In the genomic region with DNA sequence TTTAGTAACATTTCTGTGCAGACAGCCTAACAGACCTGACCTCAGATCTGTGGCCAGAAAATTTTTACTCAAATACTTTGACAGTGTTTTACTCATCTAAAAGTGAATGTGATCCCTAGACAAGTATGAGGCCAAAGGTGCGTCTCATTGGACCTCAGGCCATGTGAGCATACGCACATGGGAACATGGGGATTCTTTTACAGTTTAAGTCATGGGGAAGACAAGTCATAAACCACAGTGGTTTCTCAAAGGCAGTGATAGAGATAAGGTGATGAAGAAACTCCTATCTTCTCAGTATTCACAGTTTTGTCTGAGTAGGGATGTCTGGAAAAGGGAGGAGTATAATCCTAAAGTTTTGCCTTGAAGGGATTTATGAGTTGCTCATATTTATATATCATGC, we compare ENCODE assay signal across 11 cellular contexts.
A peak's percentile ranks its signal among the peaks of the same experiment; 100 is the strongest.
DNase-seq lines count a peak whose midpoint lies in the region; ATAC-seq and TF ChIP-seq lines count a peak whose summit lies in the region.
"Had no signal": no experiment of that assay in that cellular context is flagged by ENCODE, and none has a peak within 500 bp of the region (broad histone marks: within the 10 kb centered on the region; RNA-seq: fewer than 3 reads in every experiment).

No MANE protein-coding gene starts in this region.

- no peak overlapping the region for H2BK15ac ChIP-seq in IMR-90 (ENCODE audit: low read depth, low read length)

- TF ChIP-seq POLR2A in breast epithelium (IDR thresholded peaks at IDR 0.05) (no peak), IMR-90 (IDR thresholded peaks at IDR 0.05; ENCODE audit: low read depth, low read length) (no peak), esophagus squamous epithelium (IDR thresholded peaks at IDR 0.05) (no peak)

- 70% methylated on average over 2 of the region's 2 CpGs; no CpG with 5 or more reads in 1 of the 2 experiments for WGBS in IMR-90 (ENCODE audit: extremely low coverage in 2 of 2, insufficient read length in 1 of 2), 2 experiments
- 85 to 92% methylated on average over 2 of the region's 2 CpGs for WGBS in esophagus squamous epithelium, 2 donors

- H3K9me3 Mint-ChIP-seq in MCF 10A (ENCODE audit: unreplicated experiment), result no peaks in the 10 kb centered on the region
- no peaks in the 10 kb centered on the region for H3K9me3 Mint-ChIP-seq in stimulated activated effector memory CD8-positive, alpha-beta T cell treated with anti-CD3 and anti-CD28 coated beads, Interleukin-12 subunit alpha, Interleukin-12 subunit beta, amount 100 ng/mL, for 72 hours

- peak overlapping the region; percentile 24; the same call in 1 of the 2 replicates for H3K18ac ChIP-seq in IMR-90 (ENCODE audit: low read depth, low read length)

- no peaks in the 10 kb centered on the region for H3K36me3 ChIP-seq in breast epithelium
- H3K36me3 ChIP-seq in IMR-90 (ENCODE audit: control insufficient read depth, insufficient read depth, low read length), result peaks cover 9% of the 10 kb centered on the region
- no peaks in the 10 kb centered on the region for H3K36me3 ChIP-seq in esophagus squamous epithelium
- H3K36me3 ChIP-seq: BE2C had no signal

- H2BK5ac ChIP-seq in IMR-90 (ENCODE audit: low read depth, low read length, poor library complexity, severe bottlenecking), result no peak overlapping the region

- no peak overlapping the region for H3K4me3 Mint-ChIP-seq in MCF 10A (ENCODE audit: unreplicated experiment)
- H3K4me3 Mint-ChIP-seq in stimulated activated effector memory CD8-positive, alpha-beta T cell treated with anti-CD3 and anti-CD28 coated beads, Interleukin-12 subunit alpha, Interleukin-12 subunit beta, amount 100 ng/mL, for 72 hours, result no peak overlapping the region

- intact Hi-C loops in MCF 10A (cut with micrococcal nuclease) (no loop called here), breast epithelium (cut with DNase I; ENCODE audit: low total_unique reads) (no loop called here), IMR-90 (cut with micrococcal nuclease) (no loop called here), posterior vena cava (cut with DNase I) (no loop called here), esophagus squamous epithelium (cut with DNase I) (no loop called here)

- no peak overlapping the region for H3K9ac ChIP-seq in IMR-90 (ENCODE audit: low read depth, low read length)

- H3K4me2 ChIP-seq in IMR-90 (ENCODE audit: low read depth, low read length), result no peak overlapping the region

- no peak overlapping the region for H3K4ac ChIP-seq in IMR-90 (ENCODE audit: low read depth, low read length)

- H3K4me3 ChIP-seq in breast epithelium, result no peak overlapping the region
- H3K4me3 ChIP-seq in IMR-90 (ENCODE audit: insufficient read depth, low read depth, low read length), result no peak overlapping the region
- no peak overlapping the region for H3K4me3 ChIP-seq in esophagus squamous epithelium

- no peaks in the 10 kb centered on the region for H3K9me3 ChIP-seq in breast epithelium
- H3K9me3 ChIP-seq in IMR-90 (ENCODE audit: control insufficient read depth, insufficient read depth, low read length), result no peaks in the 10 kb centered on the region
- H3K9me3 ChIP-seq in esophagus squamous epithelium, result no peaks in the 10 kb centered on the region
- H3K9me3 ChIP-seq: BE2C had no signal

- H3K56ac ChIP-seq in IMR-90 (ENCODE audit: extremely low read depth, insufficient read depth, low read length), result no peak overlapping the region

- peaks cover 85% of the 10 kb centered on the region for H4K20me1 ChIP-seq in IMR-90 (ENCODE audit: insufficient read depth, low read length)

- H3K23ac ChIP-seq in IMR-90 (ENCODE audit: low read depth, low read length), result no peak overlapping the region

- H3K36me3 Mint-ChIP-seq in MCF 10A (ENCODE audit: insufficient read depth, unreplicated experiment), result peaks cover 8% of the 10 kb centered on the region
- H3K36me3 Mint-ChIP-seq in stimulated activated effector memory CD8-positive, alpha-beta T cell treated with anti-CD3 and anti-CD28 coated beads, Interleukin-12 subunit alpha, Interleukin-12 subunit beta, amount 100 ng/mL, for 72 hours, result no peaks in the 10 kb centered on the region

- H2BK120ac ChIP-seq in IMR-90 (ENCODE audit: low read depth, low read length), result no peak overlapping the region

- H2BK20ac ChIP-seq in IMR-90 (ENCODE audit: low read depth, low read length), result no peak overlapping the region

- H4K91ac ChIP-seq in IMR-90 (ENCODE audit: insufficient read depth, low read depth, low read length), result no peak overlapping the region

- no peaks in the 10 kb centered on the region for H3K27me3 ChIP-seq in breast epithelium
- no peaks in the 10 kb centered on the region for H3K27me3 ChIP-seq in IMR-90 (ENCODE audit: control insufficient read depth, insufficient read depth, low read length)
- H3K27me3 ChIP-seq in esophagus squamous epithelium, result no peaks in the 10 kb centered on the region
- H3K27me3 ChIP-seq: BE2C had no signal

- H3K14ac ChIP-seq in IMR-90 (replicated peaks; ENCODE audit: low read depth, low read length), result peak overlapping the region; percentile 23; the same call in 1 of the 2 replicates

- H3K4me1 Mint-ChIP-seq in MCF 10A (ENCODE audit: insufficient read depth, unreplicated experiment), result peaks cover 36% of the 10 kb centered on the region
- H3K4me1 Mint-ChIP-seq in stimulated activated effector memory CD8-positive, alpha-beta T cell treated with anti-CD3 and anti-CD28 coated beads, Interleukin-12 subunit alpha, Interleukin-12 subunit beta, amount 100 ng/mL, for 72 hours, result peaks cover 21% of the 10 kb centered on the region

- no peak overlapping the region for H2AFZ ChIP-seq in IMR-90 (replicated peaks; ENCODE audit: low read length, poor library complexity)

- no peaks in the 10 kb centered on the region for H3K27me3 Mint-ChIP-seq in MCF 10A (ENCODE audit: insufficient read depth, unreplicated experiment)

- peaks cover 0 to 18% of the 10 kb centered on the region in 2 donors for H3K4me1 ChIP-seq in breast epithelium
- peaks cover 19% of the 10 kb centered on the region for H3K4me1 ChIP-seq in IMR-90 (ENCODE audit: control insufficient read depth, insufficient read depth, low read length)
- H3K4me1 ChIP-seq in esophagus squamous epithelium, result peaks cover 6 to 27% (median 9%) of the 10 kb centered on the region in 3 donors
- H3K4me1 ChIP-seq: BE2C had no signal

- dilution Hi-C loops in IMR-90 (cut with HindIII; ENCODE audit: low sequenced_read_pairs, unreplicated experiment), result no loop called here

- CTCF ChIA-PET in MCF 10A (lab: Yijun Ruan, JAX), result no interaction called here
- CTCF ChIA-PET in IMR-90 (lab: Yijun Ruan, JAX), result no interaction called here
- CTCF ChIA-PET in GM10248 (lab: Yijun Ruan, JAX), result interaction anchor here (0.9 to 1.6 kb wide), 5 partner anchors 12 to 73 kb away, joined by 3 to 5 read pairs (median 4); no protein-coding TSS in a partner anchor

- H4K5ac ChIP-seq in IMR-90 (ENCODE audit: low read depth, low read length), result no peak overlapping the region

- no peak overlapping the region for H2AK5ac ChIP-seq in IMR-90 (ENCODE audit: low read depth, low read length)

- no peak; the same call in 1 of the 2 replicates for TF ChIP-seq RAD21 in IMR-90 (IDR thresholded peaks at IDR 0.05; ENCODE audit: low read length)

- no TSS peak for BruUV-seq in MCF 10A (replicated peaks; lab: Mats Ljungman, UMichigan)
- BruUV-seq in IMR-90 (replicated peaks; lab: Mats Ljungman, UMichigan), result no TSS peak

- ATAC-seq in IMR-90 (ENCODE audit: low read depth), result peak; percentile 15; the same call in 1 of the 2 replicates
- ATAC-seq in stimulated activated effector memory CD8-positive, alpha-beta T cell treated with anti-CD3 and anti-CD28 coated beads, Interleukin-12 subunit alpha, Interleukin-12 subunit beta, amount 100 ng/mL, for 72 hours, result peak; percentile 97

- no peak for TF ChIP-seq CTCF in MCF 10A (IDR thresholded peaks at IDR 0.05; ENCODE audit: unreplicated experiment)
- no peak for TF ChIP-seq CTCF in breast epithelium (IDR thresholded peaks at IDR 0.05)
- no peak for TF ChIP-seq CTCF in IMR-90 (conservative IDR thresholded peaks at IDR 0.05; ENCODE audit: low read depth, low read length)
- TF ChIP-seq CTCF in GM10248 (IDR thresholded peaks at IDR 0.05; ENCODE audit: control extremely low read depth, extremely low read depth, low read depth, missing control alignments), result no peak
- TF ChIP-seq CTCF in esophagus squamous epithelium (IDR thresholded peaks at IDR 0.05), result no peak

- no peak overlapping the region for H3K27ac ChIP-seq in breast epithelium
- H3K27ac ChIP-seq in IMR-90 (ENCODE audit: insufficient read depth, low read length), result no peak overlapping the region
- H3K27ac ChIP-seq in epithelial cell of prostate, result no peak overlapping the region
- no peak overlapping the region for H3K27ac ChIP-seq in esophagus squamous epithelium

- peaks cover 26 to 89% of the 10 kb centered on the region in 2 experiments for H3K79me1 ChIP-seq in IMR-90 (ENCODE audit: low read depth in 1 of 2, low read length in 2 of 2)

- in situ Hi-C loops in IMR-90 (cut with MboI; ENCODE audit: low sequenced_read_pairs), result no loop called here

- POLR2A ChIA-PET in MCF 10A (lab: Yijun Ruan, JAX), result interaction anchor here (1.3 kb wide), 2 partner anchors 11 to 16 kb away, joined by 3 to 4 read pairs; no protein-coding TSS in a partner anchor
- POLR2A ChIA-PET in IMR-90 (lab: Charles Lee; ENCODE audit: unreplicated experiment), result no interaction called here
- POLR2A ChIA-PET in GM10248 (lab: Yijun Ruan, JAX), result no interaction called here

- H3K9me1 ChIP-seq in IMR-90 (ENCODE audit: insufficient read depth, low read length), result peaks cover 37% of the 10 kb centered on the region

- DNase-seq in MCF 10A (ENCODE audit: unreplicated experiment), result no peak
- DNase-seq in breast epithelium (ENCODE audit: low spot score in 2 of 2), result no peak
- DNase-seq in IMR-90, result peak; percentile 81
- DNase-seq in epithelial cell of prostate (ENCODE audit: low read depth, low spot score), result peak; percentile 14
- no peak for DNase-seq in stimulated activated effector memory CD8-positive, alpha-beta T cell treated with anti-CD3 and anti-CD28 coated beads, Interleukin-12 subunit alpha, Interleukin-12 subunit beta, amount 100 ng/mL, for 72 hours (ENCODE audit: low spot score in 2 of 2)
- DNase-seq in GM10248 (ENCODE audit: extremely low spot score), result no peak
- no peak for DNase-seq in posterior vena cava (ENCODE audit: low spot score)
- DNase-seq in esophagus squamous epithelium (lab: John Stamatoyannopoulos, UW), result no peak
- DNase-seq: BE2C, nucleus accumbens, SIG-M5 had no signal

- peak overlapping the region; percentile 66 for H3K27ac Mint-ChIP-seq in MCF 10A (ENCODE audit: low read depth, unreplicated experiment)
- no peak overlapping the region for H3K27ac Mint-ChIP-seq in stimulated activated effector memory CD8-positive, alpha-beta T cell treated with anti-CD3 and anti-CD28 coated beads, Interleukin-12 subunit alpha, Interleukin-12 subunit beta, amount 100 ng/mL, for 72 hours

- no peak overlapping the region for H4K8ac ChIP-seq in IMR-90 (ENCODE audit: low read depth in 2 of 2, low read length in 2 of 2)

- H2AK9ac ChIP-seq in IMR-90 (replicated peaks; ENCODE audit: low read depth, low read length, poor library complexity), result no peak overlapping the region

TF ChIP-seq in IMR-90, 13 proteins besides CTCF, POLR2A, EP300 and RAD21 (continues in another document):
- TF ChIP-seq FOS (IDR thresholded peaks at IDR 0.05; ENCODE audit: low read depth, low read length), result no peak
- TF ChIP-seq NFE2L2 (IDR thresholded peaks at IDR 0.05; ENCODE audit: low read depth, low read length), result no peak
- TF ChIP-seq MXI1 (IDR thresholded peaks at IDR 0.05; ENCODE audit: borderline replicate concordance, low read depth, low read length), result no peak
- no peak for TF ChIP-seq MAZ (IDR thresholded peaks at IDR 0.05; ENCODE audit: borderline replicate concordance, low read depth, low read length)

Comparison
In these comparisons a context has a peak if more than half of its experiments do, and no peak if none do; other contexts are left out.
1. DNase-seq: peak in IMR-90 (single experiment) and epithelial cell of prostate (single experiment); none in MCF 10A (single experiment), breast epithelium (0 of 2), stimulated activated effector memory CD8-positive, alpha-beta T cell treated with anti-CD3 and anti-CD28 coated beads, Interleukin-12 subunit alpha, Interleukin-12 subunit beta, amount 100 ng/mL, for 72 hours (0 of 2), GM10248 (single experiment), posterior vena cava (single experiment) and esophagus squamous epithelium (single experiment).